In the genomic region with DNA sequence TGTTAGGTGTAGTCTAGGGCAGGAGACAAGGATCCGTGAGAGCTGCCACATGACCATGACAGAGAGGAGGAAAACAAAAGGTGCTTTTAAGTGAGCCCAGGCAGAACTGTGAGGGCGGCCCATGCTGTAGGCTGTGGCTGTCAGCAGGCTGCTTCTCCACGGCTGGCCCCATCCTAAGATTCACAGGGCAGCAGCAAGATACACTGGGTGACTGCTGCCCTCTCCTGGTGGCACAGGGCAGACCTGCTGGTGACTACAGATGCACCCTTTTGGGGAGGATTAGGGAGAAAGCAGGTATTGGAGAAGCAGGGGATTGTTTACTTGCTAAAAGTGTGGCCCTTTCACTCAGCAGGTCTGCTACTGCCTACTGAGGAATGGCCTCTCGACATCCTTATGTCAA, we compare ENCODE assay signal across 7 cellular contexts.
A peak's percentile ranks its signal among the peaks of the same experiment; 100 is the strongest.
DNase-seq lines count a peak whose midpoint lies in the region; TF ChIP-seq lines count a peak whose summit lies in the region.
"Not testable (repeated sequence)": the region's sequence is repeated elsewhere in the genome, so short reads cannot be mapped to it uniquely, and the experiment has no call there.

No MANE protein-coding gene starts in this region.

- not testable (repeated sequence) for H3K4me3 Mint-ChIP-seq in HFFc6, nephron

- peak; percentile 64 for DNase-seq in DMS53 (lab: John Stamatoyannopoulos, UW)
- DNase-seq in HFFc6, result peak; percentile 26
- peak; percentile 42 for DNase-seq in NCI-H345 (lab: John Stamatoyannopoulos, UW)
- peak; percentile 58 for DNase-seq in WERI-Rb-1
- not testable (repeated sequence) for DNase-seq in astrocyte of the spinal cord (ENCODE audit: low read depth, low spot score); fibroblast of villous mesenchyme (ENCODE audit: low read depth)

- not testable (repeated sequence) for H3K9me3 ChIP-seq in WERI-Rb-1 (ENCODE audit: severe bottlenecking)

- peak; percentile 81 for TF ChIP-seq CTCF in HFFc6 (IDR thresholded peaks at IDR 0.05)
- peak; percentile 41; the same call in 1 of the 2 replicates for TF ChIP-seq CTCF in WERI-Rb-1 (IDR thresholded peaks at IDR 0.05; ENCODE audit: low read depth, low read length)
- peak; percentile 45 for TF ChIP-seq CTCF in astrocyte of the spinal cord (IDR thresholded peaks at IDR 0.05; ENCODE audit: low read depth, low read length)
- TF ChIP-seq CTCF in fibroblast of villous mesenchyme (IDR thresholded peaks at IDR 0.05; ENCODE audit: insufficient read depth, low read depth, low read length), result peak; percentile 36
- TF ChIP-seq CTCF in nephron (IDR thresholded peaks at IDR 0.05; ENCODE audit: unreplicated experiment in 3 of 3), result peak; percentile 36 to 62 (median 51)

- in situ Hi-C loops in astrocyte of the spinal cord (cut with HindIII; ENCODE audit: low sequenced_read_pairs), result not testable (repeated sequence)

- not testable (repeated sequence) for H3K27me3 Mint-ChIP-seq in HFFc6 (ENCODE audit: insufficient read depth); nephron (ENCODE audit: low read depth)

- not testable (repeated sequence) for H3K36me3 ChIP-seq in WERI-Rb-1

- not testable (repeated sequence) for H3K36me3 Mint-ChIP-seq in HFFc6 (ENCODE audit: low read depth); nephron (ENCODE audit: low read depth)

- H3K9me3 Mint-ChIP-seq in HFFc6, nephron: not testable (repeated sequence)

- H3K27me3 ChIP-seq in WERI-Rb-1 (ENCODE audit: insufficient read depth, low read depth, severe bottlenecking), result not testable (repeated sequence)

- H3K4me3 ChIP-seq in WERI-Rb-1 (ENCODE audit: low read depth, low read length); astrocyte of the spinal cord (ENCODE audit: low read depth, low read length); fibroblast of villous mesenchyme (ENCODE audit: low read depth, low read length): not testable (repeated sequence)

- H3K27ac ChIP-seq in WERI-Rb-1, result not testable (repeated sequence)

- 0 out of 2 replicates have a peak overlapping the region, but pooled peaks have one; percentile 16 for H3K27ac Mint-ChIP-seq in HFFc6
- H3K27ac Mint-ChIP-seq in nephron, result not testable (repeated sequence)

- peaks cover 22% of the 10 kb centered on the region for H3K4me1 Mint-ChIP-seq in HFFc6 (ENCODE audit: low read depth)
- not testable (repeated sequence) for H3K4me1 Mint-ChIP-seq in nephron
